Comparison of ENCODE assay signal across 23 cellular contexts in genomic region chr18:37659906-37660305, GRCh38.
"Had no signal": no experiment of that assay in that cellular context is flagged by ENCODE, and none has a peak within 500 bp of the region (broad histone marks: within the 10 kb centered on the region; RNA-seq: fewer than 3 reads in every experiment).

No MANE protein-coding gene starts in this region.

- H3K27me3 ChIP-seq: cardiac muscle cell had no signal

- H3K4me3 ChIP-seq: cardiac muscle cell, SK-N-MC had no signal

- H3K4me3 Mint-ChIP-seq: activated CD4-positive, alpha-beta T cell treated with anti-CD3 and anti-CD28 coated beads for 36 hours; activated CD8-positive, alpha-beta memory T cell treated with anti-CD3 and anti-CD28 coated beads, Interleukin-2, amount 10 ng/mL, durations not matched to agents 7 days and 5 days; activated naive CD4-positive, alpha-beta T cell treated with anti-CD3 and anti-CD28 coated beads for 36 hours; activated naive CD8-positive, alpha-beta T cell; activated T-cell treated with anti-CD3 and anti-CD28 coated beads, Interleukin-2, amount 50 U/mL, for 24 hours; brain; IgD-negative memory B cell; T-cell had no signal

- ATAC-seq: activated CD4-positive, alpha-beta T cell treated with anti-CD3 and anti-CD28 coated beads for 36 hours; activated CD8-positive, alpha-beta memory T cell treated with anti-CD3 and anti-CD28 coated beads, Interleukin-2, amount 10 ng/mL, durations not matched to agents 7 days and 5 days; T-cell had no signal

- H3K27ac Mint-ChIP-seq: activated CD4-positive, alpha-beta T cell treated with anti-CD3 and anti-CD28 coated beads for 36 hours; activated CD8-positive, alpha-beta memory T cell treated with anti-CD3 and anti-CD28 coated beads, Interleukin-2, amount 10 ng/mL, durations not matched to agents 7 days and 5 days; activated naive CD4-positive, alpha-beta T cell treated with anti-CD3 and anti-CD28 coated beads for 36 hours; activated naive CD8-positive, alpha-beta T cell; activated T-cell treated with anti-CD3 and anti-CD28 coated beads, Interleukin-2, amount 50 U/mL, for 24 hours; brain; IgD-negative memory B cell; T-cell had no signal

- H3K4me1 Mint-ChIP-seq: activated CD4-positive, alpha-beta T cell treated with anti-CD3 and anti-CD28 coated beads for 36 hours; activated CD8-positive, alpha-beta memory T cell treated with anti-CD3 and anti-CD28 coated beads, Interleukin-2, amount 10 ng/mL, durations not matched to agents 7 days and 5 days; IgD-negative memory B cell; T-cell had no signal

- H3K36me3 Mint-ChIP-seq: activated CD8-positive, alpha-beta memory T cell treated with anti-CD3 and anti-CD28 coated beads, Interleukin-2, amount 10 ng/mL, durations not matched to agents 7 days and 5 days; activated naive CD8-positive, alpha-beta T cell; brain; IgD-negative memory B cell; T-cell had no signal

- DNase-seq: activated CD4-positive, alpha-beta T cell treated with anti-CD3 and anti-CD28 coated beads for 36 hours; activated CD8-positive, alpha-beta memory T cell treated with anti-CD3 and anti-CD28 coated beads, Interleukin-2, amount 10 ng/mL, durations not matched to agents 7 days and 5 days; activated effector memory CD4-positive, alpha-beta T cell treated with anti-CD3 and anti-CD28 coated beads, Interleukin-2, amount 50 U/mL, for 16 hours; activated naive CD4-positive, alpha-beta T cell treated with anti-CD3 and anti-CD28 coated beads for 36 hours; activated T-cell treated with anti-CD3 and anti-CD28 coated beads, Interleukin-2, amount 50 U/mL, for 24 hours; amygdala; KG1; MV-4-11; NCI-H1092 treated with DMSO at 0.1 percent for 48 hours; NCI-H1436; NCI-H187; NCI-H2081; NCI-H748 treated with DMSO at 0.1 percent for 48 hours; SIG-M5; T-cell; T-helper 2 cell; T1000 had no signal

- H3K27me3 Mint-ChIP-seq: activated CD4-positive, alpha-beta T cell treated with anti-CD3 and anti-CD28 coated beads for 36 hours; activated CD8-positive, alpha-beta memory T cell treated with anti-CD3 and anti-CD28 coated beads, Interleukin-2, amount 10 ng/mL, durations not matched to agents 7 days and 5 days; activated naive CD8-positive, alpha-beta T cell; activated T-cell treated with anti-CD3 and anti-CD28 coated beads, Interleukin-2, amount 50 U/mL, for 24 hours; IgD-negative memory B cell had no signal

- H3K9me3 Mint-ChIP-seq: activated naive CD4-positive, alpha-beta T cell treated with anti-CD3 and anti-CD28 coated beads for 36 hours; brain had no signal

- H3K36me3 ChIP-seq: cardiac muscle cell had no signal

- H3K27ac ChIP-seq: cardiac muscle cell, SK-N-MC, VCaP had no signal
